Comparison of ENCODE assay signal across 18 cellular contexts in the genomic region with DNA sequence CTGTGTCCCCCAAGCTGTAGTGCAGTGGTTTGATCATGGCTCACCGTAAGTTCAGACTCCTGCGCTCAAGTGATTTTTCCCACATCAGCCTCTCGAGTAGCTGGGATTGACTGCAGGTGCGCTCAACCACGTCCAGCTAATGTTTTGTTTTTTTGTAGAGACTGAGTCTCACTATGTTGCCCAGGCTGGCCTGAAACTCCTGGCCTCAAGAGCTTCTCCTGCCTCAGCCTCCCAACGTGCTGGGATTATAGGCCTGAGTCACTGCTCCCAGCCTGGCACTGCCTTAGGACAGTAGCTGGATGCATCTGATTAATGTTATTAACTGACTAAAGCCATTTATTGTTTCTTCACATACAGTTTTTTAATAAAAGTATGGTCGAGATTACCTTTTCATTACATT. TPM values are rescaled to one million over a fixed set of nuclear protein-coding genes. Genes with fewer than 3 reads are reported as not detected.
DNase-seq lines count a peak whose midpoint lies in the region; ATAC-seq and TF ChIP-seq lines count a peak whose summit lies in the region.
"Had no signal": no experiment of that assay in that cellular context is flagged by ENCODE, and none has a peak within 500 bp of the region (broad histone marks: within the 10 kb centered on the region; RNA-seq: fewer than 3 reads in every experiment).

No MANE protein-coding gene starts in this region.

- H2AFZ ChIP-seq in H9 (ENCODE audit: low read length), result no peak overlapping the region

- no peak overlapping the region for H4K8ac ChIP-seq in H9 (replicated peaks; ENCODE audit: insufficient read length, low read depth, low read length)

- H4K20me1 ChIP-seq in H9 (ENCODE audit: control insufficient read depth, insufficient read depth, insufficient read length), result no peaks in the 10 kb centered on the region

- H3K14ac ChIP-seq in H9 (ENCODE audit: insufficient read depth, low read length), result no peak overlapping the region

- no peaks in the 10 kb centered on the region for H3K4me1 ChIP-seq in H9 (ENCODE audit: insufficient read depth, low read length)
- H3K4me1 ChIP-seq: A549 had no signal

- intact Hi-C loops in activated CD8-positive, alpha-beta T cell treated with anti-CD3 and anti-CD28 coated beads for 36 hours (cut with micrococcal nuclease), result no loop called here

- H3K27me3 ChIP-seq in H9 (ENCODE audit: insufficient read depth, low read length), result no peaks in the 10 kb centered on the region
- H3K27me3 ChIP-seq: BLaER1 treated with 17β-estradiol and CSF1 and Interleukin-3, amounts not matched to agents 10 nM and 100 nM had no signal

- H3T11ph ChIP-seq in H9 (ENCODE audit: low read length), result no peak overlapping the region

- no peak overlapping the region for H3K23ac ChIP-seq in H9 (ENCODE audit: insufficient read length, low read depth, low read length)

- TF ChIP-seq CTCF in activated CD8-positive, alpha-beta T cell treated with anti-CD3 and anti-CD28 coated beads for 36 hours (IDR thresholded peaks at IDR 0.05), result no peak
- TF ChIP-seq CTCF in H9 (conservative IDR thresholded peaks at IDR 0.05) (no peak), VCaP (conservative IDR thresholded peaks at IDR 0.05) (no peak), GM20000 (IDR thresholded peaks at IDR 0.05; ENCODE audit: extremely low read depth, missing control alignments) (no peak)

- no peaks in the 10 kb centered on the region for H3K23me2 ChIP-seq in H9 (ENCODE audit: insufficient read length, low read depth, low read length, poor library complexity, severe bottlenecking)

- no peaks in the 10 kb centered on the region for H3K9me3 ChIP-seq in H9 (ENCODE audit: control insufficient read depth, low read depth, low read length)
- H3K9me3 ChIP-seq: A549; BLaER1 treated with 17β-estradiol and CSF1 and Interleukin-3, amounts not matched to agents 10 nM and 100 nM; SK-N-SH had no signal

- H3K79me2 ChIP-seq in H9 (ENCODE audit: insufficient read depth, low read length), result no peaks in the 10 kb centered on the region

- no peak overlapping the region for H2BK20ac ChIP-seq in H9 (ENCODE audit: low read depth, low read length, poor library complexity, severe bottlenecking)

- H3K9me3 Mint-ChIP-seq in activated CD8-positive, alpha-beta T cell treated with anti-CD3 and anti-CD28 coated beads, Interleukin-2, amount 10 ng/mL, durations not matched to agents 7 days and 5 days (ENCODE audit: insufficient read depth), result no peaks in the 10 kb centered on the region
- H3K9me3 Mint-ChIP-seq in activated CD8-positive, alpha-beta T cell treated with anti-CD3 and anti-CD28 coated beads for 36 hours, result no peaks in the 10 kb centered on the region
- no peaks in the 10 kb centered on the region for H3K9me3 Mint-ChIP-seq in H9
- H3K9me3 Mint-ChIP-seq in effector memory CD8-positive, alpha-beta T cell, result no peaks in the 10 kb centered on the region
- H3K9me3 Mint-ChIP-seq: CD8-positive, alpha-beta T cell had no signal

- H2BK5ac ChIP-seq in H9 (ENCODE audit: insufficient read length, low read length), result no peak overlapping the region

- no peak overlapping the region for H4K5ac ChIP-seq in H9 (ENCODE audit: insufficient read length, low read depth, low read length)

- CTCF ChIA-PET in activated CD8-positive, alpha-beta T cell treated with anti-CD3 and anti-CD28 coated beads, Interleukin-2, amount 10 ng/mL, durations not matched to agents 7 days and 5 days (lab: Charles Lee), result no interaction called here
- CTCF ChIA-PET in activated CD8-positive, alpha-beta T cell treated with anti-CD3 and anti-CD28 coated beads for 36 hours (lab: Charles Lee), result no interaction called here

- H3K18ac ChIP-seq in H9 (ENCODE audit: insufficient read length, low read depth, low read length), result no peak overlapping the region

- no peak overlapping the region for H3K9ac ChIP-seq in H9 (ENCODE audit: extremely low read depth, insufficient read length, low read length)
- H3K9ac ChIP-seq: BLaER1 treated with 17β-estradiol and CSF1 and Interleukin-3, amounts not matched to agents 10 nM and 100 nM; SK-N-SH had no signal

- no peaks in the 10 kb centered on the region for H3K27me3 Mint-ChIP-seq in activated CD8-positive, alpha-beta T cell treated with anti-CD3 and anti-CD28 coated beads, Interleukin-2, amount 10 ng/mL, durations not matched to agents 7 days and 5 days (ENCODE audit: low read depth)
- no peaks in the 10 kb centered on the region for H3K27me3 Mint-ChIP-seq in activated CD8-positive, alpha-beta T cell treated with anti-CD3 and anti-CD28 coated beads for 36 hours
- H3K27me3 Mint-ChIP-seq in H9 (ENCODE audit: low read depth), result no peaks in the 10 kb centered on the region
- H3K27me3 Mint-ChIP-seq in effector memory CD8-positive, alpha-beta T cell, result no peaks in the 10 kb centered on the region

- H3K27ac Mint-ChIP-seq in activated CD8-positive, alpha-beta T cell treated with anti-CD3 and anti-CD28 coated beads, Interleukin-2, amount 10 ng/mL, durations not matched to agents 7 days and 5 days, result peak overlapping the region; percentile 46
- no peak overlapping the region for H3K27ac Mint-ChIP-seq in activated CD8-positive, alpha-beta T cell treated with anti-CD3 and anti-CD28 coated beads for 36 hours
- H3K27ac Mint-ChIP-seq in H9, result peak overlapping the region in 2 of 3 experiments; percentile 2 to 61; a peak in 2 of 7 replicates
- peak overlapping the region in 1 of 2 donors; percentile 62 for H3K27ac Mint-ChIP-seq in effector memory CD8-positive, alpha-beta T cell
- H3K27ac Mint-ChIP-seq: CD8-positive, alpha-beta T cell had no signal

- no peak for ATAC-seq in activated CD8-positive, alpha-beta T cell treated with anti-CD3 and anti-CD28 coated beads, Interleukin-2, amount 10 ng/mL, durations not matched to agents 7 days and 5 days
- no peak for ATAC-seq in activated CD8-positive, alpha-beta T cell treated with anti-CD3 and anti-CD28 coated beads for 36 hours
- no peak for ATAC-seq in effector memory CD8-positive, alpha-beta T cell (replicated peaks)
- ATAC-seq in GM21723 (IDR thresholded peaks at IDR 0.05; ENCODE audit: unreplicated experiment), result no peak
- ATAC-seq: A549; CD8-positive, alpha-beta T cell had no signal

- no peak overlapping the region for H3K56ac ChIP-seq in H9 (ENCODE audit: insufficient read length, low read depth, low read length)

- H4K91ac ChIP-seq in H9 (ENCODE audit: insufficient read length, low read depth, low read length), result no peak overlapping the region

- H2BK15ac ChIP-seq in H9 (ENCODE audit: low read depth, low read length), result no peak overlapping the region

- H3K4me1 Mint-ChIP-seq in activated CD8-positive, alpha-beta T cell treated with anti-CD3 and anti-CD28 coated beads, Interleukin-2, amount 10 ng/mL, durations not matched to agents 7 days and 5 days (ENCODE audit: low read depth), result peaks cover 3% of the 10 kb centered on the region
- peaks cover 2% of the 10 kb centered on the region for H3K4me1 Mint-ChIP-seq in activated CD8-positive, alpha-beta T cell treated with anti-CD3 and anti-CD28 coated beads for 36 hours (ENCODE audit: low read depth)
- no peaks in the 10 kb centered on the region for H3K4me1 Mint-ChIP-seq in H9
- H3K4me1 Mint-ChIP-seq in effector memory CD8-positive, alpha-beta T cell (ENCODE audit: low read depth in 2 of 2), result no peaks in the 10 kb centered on the region

- no peak overlapping the region for H2AK5ac ChIP-seq in H9 (ENCODE audit: insufficient read length, low read length)

- H3K4me3 Mint-ChIP-seq in activated CD8-positive, alpha-beta T cell treated with anti-CD3 and anti-CD28 coated beads, Interleukin-2, amount 10 ng/mL, durations not matched to agents 7 days and 5 days, result no peak overlapping the region
- H3K4me3 Mint-ChIP-seq in activated CD8-positive, alpha-beta T cell treated with anti-CD3 and anti-CD28 coated beads for 36 hours, result no peak overlapping the region
- H3K4me3 Mint-ChIP-seq in H9, result no peak overlapping the region
- H3K4me3 Mint-ChIP-seq in effector memory CD8-positive, alpha-beta T cell, result no peak overlapping the region
- H3K4me3 Mint-ChIP-seq: CD8-positive, alpha-beta T cell had no signal

- H3K27ac ChIP-seq in H9 (ENCODE audit: insufficient read length, low read depth, low read length) (no peak overlapping the region), VCaP (peak overlapping the region; percentile 27; the same call in 1 of the 2 replicates)
- H3K27ac ChIP-seq: A549; BLaER1 treated with 17β-estradiol and CSF1 and Interleukin-3, amounts not matched to agents 10 nM and 100 nM had no signal

- POLR2A ChIA-PET in activated CD8-positive, alpha-beta T cell treated with anti-CD3 and anti-CD28 coated beads, Interleukin-2, amount 10 ng/mL, durations not matched to agents 7 days and 5 days (lab: Charles Lee), result no interaction called here
- POLR2A ChIA-PET in activated CD8-positive, alpha-beta T cell treated with anti-CD3 and anti-CD28 coated beads for 36 hours (lab: Charles Lee), result interaction anchor here (1.4 kb wide), 1 partner anchor 40 kb away, joined by 3 read pairs; the partner anchor contains the start of gene RNF11

- no CpG with 5 or more reads among the region's 7 CpGs for WGBS in H9 (ENCODE audit: extremely low coverage, insufficient read length, low lambda C conversion rate)

- no peak overlapping the region for H3K4ac ChIP-seq in H9 (ENCODE audit: low read depth, low read length)

- no peak overlapping the region for H2BK120ac ChIP-seq in H9 (ENCODE audit: low read depth, low read length, poor library complexity, severe bottlenecking)

- no peak for DNase-seq in activated CD8-positive, alpha-beta T cell treated with anti-CD3 and anti-CD28 coated beads, Interleukin-2, amount 10 ng/mL, durations not matched to agents 7 days and 5 days
- DNase-seq in activated CD8-positive, alpha-beta T cell treated with anti-CD3 and anti-CD28 coated beads for 36 hours, result no peak
- no peak for DNase-seq in H9
- DNase-seq in left kidney (ENCODE audit: low read depth, low spot score), result peak; percentile 31
- DNase-seq in effector memory CD8-positive, alpha-beta T cell, result no peak
- no peak for DNase-seq in GM20000 (ENCODE audit: low spot score)
- DNase-seq: CD8-positive, alpha-beta T cell; KG1; MV-4-11; NCI-H1694 treated with DMSO at 0.1 percent for 48 hours; NCI-H446; RPMI8226; SHP77 treated with DMSO at 0.1 percent for 48 hours; SK-N-SH had no signal

- no peak overlapping the region for H2BK12ac ChIP-seq in H9 (ENCODE audit: insufficient read length, low read depth, low read length)

- no peak overlapping the region for H3K4me2 ChIP-seq in H9 (ENCODE audit: insufficient read depth, insufficient read length, low read length)
- H3K4me2 ChIP-seq: A549; BLaER1 treated with 17β-estradiol and CSF1 and Interleukin-3, amounts not matched to agents 10 nM and 100 nM; SK-N-SH had no signal

- peaks cover 11% of the 10 kb centered on the region for H3K36me3 Mint-ChIP-seq in activated CD8-positive, alpha-beta T cell treated with anti-CD3 and anti-CD28 coated beads, Interleukin-2, amount 10 ng/mL, durations not matched to agents 7 days and 5 days (ENCODE audit: low read depth)
- peaks cover 4% of the 10 kb centered on the region for H3K36me3 Mint-ChIP-seq in activated CD8-positive, alpha-beta T cell treated with anti-CD3 and anti-CD28 coated beads for 36 hours (ENCODE audit: low read depth)
- H3K36me3 Mint-ChIP-seq in H9 (ENCODE audit: insufficient read depth in 1 of 3, low read depth in 3 of 3), result peaks cover 2 to 11% (median 8%) of the 10 kb centered on the region in 3 experiments; a peak in 6 of 7 replicates
- H3K36me3 Mint-ChIP-seq in effector memory CD8-positive, alpha-beta T cell (ENCODE audit: insufficient read depth), result peaks cover 50% of the 10 kb centered on the region

- H3K79me1 ChIP-seq in H9 (ENCODE audit: insufficient read depth, low read depth, low read length, poor library complexity, severe bottlenecking), result no peaks in the 10 kb centered on the region

RNA-seq across cellular contexts. Expression of gene RNF11, which starts 40.2 kb away (rescaled TPM):
- total RNA-seq in activated CD8-positive, alpha-beta T cell treated with anti-CD3 and anti-CD28 coated beads, Interleukin-2, amount 10 ng/mL, durations not matched to agents 7 days and 5 days, result 10 to 100 TPM; 27.5 to 29.0 TPM
- 10 to 100 TPM; 21.5 to 22.6 TPM for total RNA-seq in activated CD8-positive, alpha-beta T cell treated with anti-CD3 and anti-CD28 coated beads for 36 hours
- total RNA-seq in H9 (2021), result 55.1 and 55.8 TPM in 2 replicates

RNA-seq across cellular contexts. Expression of gene TTC39A, which starts 54.1 kb away (rescaled TPM):
- total RNA-seq in activated CD8-positive, alpha-beta T cell treated with anti-CD3 and anti-CD28 coated beads, Interleukin-2, amount 10 ng/mL, durations not matched to agents 7 days and 5 days, result not detected
- under 1 TPM in 1 of 2 experiments, not detected in 1; 0.50 TPM for total RNA-seq in activated CD8-positive, alpha-beta T cell treated with anti-CD3 and anti-CD28 coated beads for 36 hours
- 7.7 and 9.1 TPM in 2 replicates for total RNA-seq in H9 (2021)
- total RNA-seq: CD8-positive, alpha-beta T cell had no signal
